11 cellular contexts compared by ENCODE assay signal in the genomic region with DNA sequence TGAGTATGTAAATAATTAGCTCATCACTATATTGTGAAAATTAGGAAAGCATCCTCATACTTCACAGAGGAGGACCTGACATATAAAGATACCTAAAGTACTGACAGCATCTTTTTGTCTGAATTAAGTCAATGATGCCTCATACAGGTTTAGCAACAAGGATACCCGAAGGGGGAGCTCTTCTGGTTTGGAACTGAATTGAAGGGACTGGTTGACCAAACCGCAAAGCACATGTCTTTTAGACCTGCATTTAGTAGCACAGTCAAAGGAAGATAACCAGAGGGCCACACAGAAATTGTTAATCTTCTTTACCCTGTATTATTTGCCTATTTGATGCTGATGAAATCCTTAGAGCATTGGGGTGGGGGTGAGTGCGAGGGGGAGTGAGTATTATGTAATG. TPM values are rescaled to one million over a fixed set of nuclear protein-coding genes. Genes with fewer than 3 reads are reported as not detected.
DNase-seq lines count a peak whose midpoint lies in the region; ATAC-seq and TF ChIP-seq lines count a peak whose summit lies in the region.
"Had no signal": no experiment of that assay in that cellular context is flagged by ENCODE, and none has a peak within 500 bp of the region (broad histone marks: within the 10 kb centered on the region; RNA-seq: fewer than 3 reads in every experiment).

No MANE protein-coding gene starts in this region.

- H3K23ac ChIP-seq in mesendoderm (ENCODE audit: low read length): no peak overlapping the region

- no peak overlapping the region for H2BK120ac ChIP-seq in mesendoderm (ENCODE audit: low read depth, low read length)

- no peak overlapping the region for H3K27ac ChIP-seq in mesendoderm (ENCODE audit: low read depth, low read length)
- H3K27ac ChIP-seq in spleen: no peak overlapping the region
- H3K27ac ChIP-seq: heart right ventricle, neutrophil had no signal

- CTCF ChIA-PET in GM10248 (lab: Yijun Ruan, JAX): interaction anchor here (1.4 kb wide), 1 partner anchor 340 kb away, joined by 4 read pairs; no protein-coding TSS in a partner anchor

- intact Hi-C loops in spleen (cut with DNase I; ENCODE audit: low total_unique reads): no loop called here

- no peak overlapping the region for H2BK15ac ChIP-seq in mesendoderm (replicated peaks; ENCODE audit: low read depth)

- no peaks in the 10 kb centered on the region for H3K79me1 ChIP-seq in mesendoderm (ENCODE audit: low read length)

- ATAC-seq in SK-N-SH treated with all-trans-retinoic acid at 6 μM for 48 hours (peak; percentile 67), HG02885 (IDR thresholded peaks at IDR 0.05; ENCODE audit: poor library complexity, unreplicated experiment) (no peak), GM18867 (IDR thresholded peaks at IDR 0.05; ENCODE audit: unreplicated experiment) (no peak)
- ATAC-seq: heart right ventricle had no signal

- H2AK5ac ChIP-seq in mesendoderm (ENCODE audit: low read length): no peak overlapping the region

- TF ChIP-seq POLR2A in spleen (IDR thresholded peaks at IDR 0.05): no peak

- H3K56ac ChIP-seq in mesendoderm (ENCODE audit: low read length): no peak overlapping the region

- DNase-seq in GM10248 (ENCODE audit: extremely low spot score) (no peak), HT-29 (ENCODE audit: low spot score) (peak; percentile 54), mesendoderm (peak; percentile 78), spleen (no peak)
- DNase-seq in activated CD8-positive, alpha-beta memory T cell treated with anti-CD3 and anti-CD28 coated beads, Interleukin-2, amount 50 U/mL, for 48 hours: no peak
- DNase-seq: heart right ventricle, NCI-H2029 treated with DMSO at 0.1 percent for 48 hours had no signal

- H3K4me1 ChIP-seq in mesendoderm (ENCODE audit: control insufficient read depth, low read depth, low read length) (no peaks in the 10 kb centered on the region), spleen (no peaks in the 10 kb centered on the region)

- WGBS in mesendoderm (ENCODE audit: extremely low coverage, insufficient coverage, low lambda C conversion rate): no CpG with 5 or more reads among the region's 3 CpGs
- WGBS in spleen, 5 donors: 36 to 59% (median 48%) methylated on average over 3 of the region's 3 CpGs

- H3K9ac ChIP-seq in mesendoderm (ENCODE audit: low read length): no peak overlapping the region

- H3K79me2 ChIP-seq in mesendoderm (ENCODE audit: control insufficient read depth, insufficient read depth, low read length): no peaks in the 10 kb centered on the region

- POLR2A ChIA-PET in GM10248 (lab: Yijun Ruan, JAX): no interaction called here

- H4K5ac ChIP-seq in mesendoderm (ENCODE audit: low read length): no peak overlapping the region

- no peaks in the 10 kb centered on the region for H3K36me3 ChIP-seq in mesendoderm (ENCODE audit: control insufficient read depth, insufficient read depth, low read length)
- no peaks in the 10 kb centered on the region for H3K36me3 ChIP-seq in spleen
- H3K36me3 ChIP-seq: heart right ventricle, neutrophil had no signal

- no peaks in the 10 kb centered on the region for H3K9me3 ChIP-seq in spleen
- H3K9me3 ChIP-seq: heart right ventricle, neutrophil had no signal

- H4K8ac ChIP-seq in mesendoderm (ENCODE audit: low read depth, low read length): no peak overlapping the region

- no peak overlapping the region for H3K4me2 ChIP-seq in mesendoderm (ENCODE audit: low read length)

- H3K4me3 ChIP-seq in mesendoderm (ENCODE audit: low read length): no peak overlapping the region
- no peak overlapping the region for H3K4me3 ChIP-seq in spleen
- H3K4me3 ChIP-seq: heart right ventricle had no signal

- H3K27me3 ChIP-seq in mesendoderm (ENCODE audit: insufficient read depth, low read length, poor library complexity): no peaks in the 10 kb centered on the region
- peaks cover 0 to 28% (median 0%) of the 10 kb centered on the region in 7 donors for H3K27me3 ChIP-seq in spleen (replicated peaks in 1 of 7)

- TF ChIP-seq CTCF in GM10248 (IDR thresholded peaks at IDR 0.05; ENCODE audit: control extremely low read depth, extremely low read depth, low read depth, missing control alignments) (peak; percentile 8), spleen (IDR thresholded peaks at IDR 0.05 in 8 of 11, conservative IDR thresholded peaks at IDR 0.05 in 3 of 11) (no peak)

- no peak overlapping the region for H3K4ac ChIP-seq in mesendoderm (ENCODE audit: low read depth, low read length)

- no peak overlapping the region for H2BK5ac ChIP-seq in mesendoderm (ENCODE audit: low read length)

- no peak overlapping the region for H3K18ac ChIP-seq in mesendoderm (ENCODE audit: low read length)

TF ChIP-seq in SK-N-SH treated with all-trans-retinoic acid at 6 μM for 48 hours, 23 proteins besides CTCF, POLR2A, EP300 and RAD21:
- TF ChIP-seq ZFP30 (CRISPR knock-in tag; IDR thresholded peaks at IDR 0.05) (no peak), ISL1 (CRISPR knock-in tag; IDR thresholded peaks at IDR 0.05) (no peak), GLIS3 (CRISPR knock-in tag; IDR thresholded peaks at IDR 0.05) (no peak), ZNF8 (CRISPR knock-in tag; IDR thresholded peaks at IDR 0.05) (no peak), ZC3H10 (CRISPR knock-in tag; IDR thresholded peaks at IDR 0.05) (no peak), ESRRG (CRISPR knock-in tag; IDR thresholded peaks at IDR 0.05) (no peak), SNAI2 (CRISPR knock-in tag; IDR thresholded peaks at IDR 0.05) (no peak), RARB (CRISPR knock-in tag; IDR thresholded peaks at IDR 0.05) (no peak), OSR1 (CRISPR knock-in tag; IDR thresholded peaks at IDR 0.05) (no peak)
- TF ChIP-seq, protein P1, sequence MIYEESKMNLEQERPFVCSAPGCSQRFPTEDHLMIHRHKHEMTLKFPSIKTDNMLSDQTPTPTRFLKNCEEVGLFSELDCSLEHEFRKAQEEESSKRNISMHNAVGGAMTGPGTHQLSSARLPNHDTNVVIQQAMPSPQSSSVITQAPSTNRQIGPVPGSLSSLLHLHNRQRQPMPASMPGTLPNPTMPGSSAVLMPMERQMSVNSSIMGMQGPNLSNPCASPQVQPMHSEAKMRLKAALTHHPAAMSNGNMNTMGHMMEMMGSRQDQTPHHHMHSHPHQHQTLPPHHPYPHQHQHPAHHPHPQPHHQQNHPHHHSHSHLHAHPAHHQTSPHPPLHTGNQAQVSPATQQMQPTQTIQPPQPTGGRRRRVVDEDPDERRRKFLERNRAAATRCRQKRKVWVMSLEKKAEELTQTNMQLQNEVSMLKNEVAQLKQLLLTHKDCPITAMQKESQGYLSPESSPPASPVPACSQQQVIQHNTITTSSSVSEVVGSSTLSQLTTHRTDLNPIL (CRISPR knock-in tag; IDR thresholded peaks at IDR 0.05; ENCODE audit: low read depth): no peak
- TF ChIP-seq, protein P2, sequence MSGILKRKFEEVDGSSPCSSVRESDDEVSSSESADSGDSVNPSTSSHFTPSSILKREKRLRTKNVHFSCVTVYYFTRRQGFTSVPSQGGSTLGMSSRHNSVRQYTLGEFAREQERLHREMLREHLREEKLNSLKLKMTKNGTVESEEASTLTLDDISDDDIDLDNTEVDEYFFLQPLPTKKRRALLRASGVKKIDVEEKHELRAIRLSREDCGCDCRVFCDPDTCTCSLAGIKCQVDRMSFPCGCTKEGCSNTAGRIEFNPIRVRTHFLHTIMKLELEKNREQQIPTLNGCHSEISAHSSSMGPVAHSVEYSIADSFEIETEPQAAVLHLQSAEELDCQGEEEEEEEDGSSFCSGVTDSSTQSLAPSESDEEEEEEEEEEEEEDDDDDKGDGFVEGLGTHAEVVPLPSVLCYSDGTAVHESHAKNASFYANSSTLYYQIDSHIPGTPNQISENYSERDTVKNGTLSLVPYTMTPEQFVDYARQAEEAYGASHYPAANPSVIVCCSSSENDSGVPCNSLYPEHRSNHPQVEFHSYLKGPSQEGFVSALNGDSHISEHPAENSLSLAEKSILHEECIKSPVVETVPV (CRISPR knock-in tag; IDR thresholded peaks at IDR 0.05): no peak
- TF ChIP-seq, protein P3, sequence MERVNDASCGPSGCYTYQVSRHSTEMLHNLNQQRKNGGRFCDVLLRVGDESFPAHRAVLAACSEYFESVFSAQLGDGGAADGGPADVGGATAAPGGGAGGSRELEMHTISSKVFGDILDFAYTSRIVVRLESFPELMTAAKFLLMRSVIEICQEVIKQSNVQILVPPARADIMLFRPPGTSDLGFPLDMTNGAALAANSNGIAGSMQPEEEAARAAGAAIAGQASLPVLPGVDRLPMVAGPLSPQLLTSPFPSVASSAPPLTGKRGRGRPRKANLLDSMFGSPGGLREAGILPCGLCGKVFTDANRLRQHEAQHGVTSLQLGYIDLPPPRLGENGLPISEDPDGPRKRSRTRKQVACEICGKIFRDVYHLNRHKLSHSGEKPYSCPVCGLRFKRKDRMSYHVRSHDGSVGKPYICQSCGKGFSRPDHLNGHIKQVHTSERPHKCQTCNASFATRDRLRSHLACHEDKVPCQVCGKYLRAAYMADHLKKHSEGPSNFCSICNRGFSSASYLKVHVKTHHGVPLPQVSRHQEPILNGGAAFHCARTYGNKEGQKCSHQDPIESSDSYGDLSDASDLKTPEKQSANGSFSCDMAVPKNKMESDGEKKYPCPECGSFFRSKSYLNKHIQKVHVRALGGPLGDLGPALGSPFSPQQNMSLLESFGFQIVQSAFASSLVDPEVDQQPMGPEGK (CRISPR knock-in tag; IDR thresholded peaks at IDR 0.05; ENCODE audit: borderline replicate concordance): no peak

RNA-seq across cellular contexts. Expression of a gene that starts 12.9 kb away (rescaled TPM):
- total RNA-seq in HT-29 (2014; rRNA removed; shearing (Covaris generic)): not detected in 2 replicates
- polyA plus RNA-seq in mesendoderm (2013, experiment 1 of 2): 1.0 TPM
- 0.92 TPM for polyA plus RNA-seq in mesendoderm (2013, experiment 2 of 2)
- 10 to 100 TPM; 25.6 to 53.0 (median 38.9) TPM for total RNA-seq in spleen
- polyA plus RNA-seq in spleen: 1 to 10 TPM; 1.6 to 4.4 (median 2.8) TPM

Comparison
In these comparisons a context has a peak if more than half of its experiments do, and no peak if none do; other contexts are left out.
1. DNase-seq: peak in HT-29 (single experiment) and mesendoderm (single experiment); none in GM10248 (single experiment), spleen (single experiment) and activated CD8-positive, alpha-beta memory T cell treated with anti-CD3 and anti-CD28 coated beads, Interleukin-2, amount 50 U/mL, for 48 hours (single experiment).
2. RNA of a gene that starts 12.9 kb away (total RNA-seq): 25.6 to 53.0 TPM in spleen; not detected in HT-29; every median in the first group is over 10 times any median in the second.